Comparison of ENCODE assay signal across 8 cellular contexts in the genomic region with DNA sequence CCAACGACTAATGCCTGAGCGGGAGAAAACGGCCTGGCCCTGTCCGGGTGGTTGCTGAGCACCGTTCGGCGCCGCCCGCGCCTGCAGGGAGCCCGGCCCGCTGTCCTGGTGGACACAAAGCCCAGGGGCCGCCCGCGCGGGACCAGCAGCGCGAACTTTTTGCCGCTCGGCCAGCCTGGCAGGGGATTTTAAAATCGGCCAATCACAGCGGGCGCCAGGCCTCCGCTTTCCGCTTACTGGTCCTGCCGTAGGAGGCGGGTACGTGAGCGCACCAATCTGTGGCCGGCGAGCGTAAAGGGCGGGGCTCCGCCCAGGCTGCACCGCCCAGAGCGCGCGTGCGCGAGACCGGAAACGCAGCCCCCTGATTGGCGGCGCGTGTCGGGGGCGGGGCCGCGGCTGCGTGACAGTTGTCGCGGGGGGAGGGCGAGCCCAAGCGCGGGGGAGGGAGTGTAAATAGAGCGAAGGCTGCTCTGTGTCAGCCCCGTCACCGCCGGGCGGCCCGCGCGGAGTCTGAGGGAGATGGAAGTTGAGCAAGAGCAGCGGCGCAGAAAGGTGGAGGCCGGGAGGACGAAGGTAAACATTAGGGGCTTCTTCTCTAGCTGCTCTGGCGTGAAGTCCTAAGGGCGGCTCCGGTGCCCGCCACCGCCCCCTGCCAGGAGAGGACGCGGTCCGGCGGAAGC. TPM values are rescaled to one million over a fixed set of nuclear protein-coding genes. Genes with fewer than 3 reads are reported as not detected.
DNase-seq lines count a peak whose midpoint lies in the region; ATAC-seq and TF ChIP-seq lines count a peak whose summit lies in the region.

A gene (minus strand): TSS at position 161 of the 680 bp plus-strand sequence. CDS start 1,132 bp downstream, outside the sequence.
A gene with protein sequence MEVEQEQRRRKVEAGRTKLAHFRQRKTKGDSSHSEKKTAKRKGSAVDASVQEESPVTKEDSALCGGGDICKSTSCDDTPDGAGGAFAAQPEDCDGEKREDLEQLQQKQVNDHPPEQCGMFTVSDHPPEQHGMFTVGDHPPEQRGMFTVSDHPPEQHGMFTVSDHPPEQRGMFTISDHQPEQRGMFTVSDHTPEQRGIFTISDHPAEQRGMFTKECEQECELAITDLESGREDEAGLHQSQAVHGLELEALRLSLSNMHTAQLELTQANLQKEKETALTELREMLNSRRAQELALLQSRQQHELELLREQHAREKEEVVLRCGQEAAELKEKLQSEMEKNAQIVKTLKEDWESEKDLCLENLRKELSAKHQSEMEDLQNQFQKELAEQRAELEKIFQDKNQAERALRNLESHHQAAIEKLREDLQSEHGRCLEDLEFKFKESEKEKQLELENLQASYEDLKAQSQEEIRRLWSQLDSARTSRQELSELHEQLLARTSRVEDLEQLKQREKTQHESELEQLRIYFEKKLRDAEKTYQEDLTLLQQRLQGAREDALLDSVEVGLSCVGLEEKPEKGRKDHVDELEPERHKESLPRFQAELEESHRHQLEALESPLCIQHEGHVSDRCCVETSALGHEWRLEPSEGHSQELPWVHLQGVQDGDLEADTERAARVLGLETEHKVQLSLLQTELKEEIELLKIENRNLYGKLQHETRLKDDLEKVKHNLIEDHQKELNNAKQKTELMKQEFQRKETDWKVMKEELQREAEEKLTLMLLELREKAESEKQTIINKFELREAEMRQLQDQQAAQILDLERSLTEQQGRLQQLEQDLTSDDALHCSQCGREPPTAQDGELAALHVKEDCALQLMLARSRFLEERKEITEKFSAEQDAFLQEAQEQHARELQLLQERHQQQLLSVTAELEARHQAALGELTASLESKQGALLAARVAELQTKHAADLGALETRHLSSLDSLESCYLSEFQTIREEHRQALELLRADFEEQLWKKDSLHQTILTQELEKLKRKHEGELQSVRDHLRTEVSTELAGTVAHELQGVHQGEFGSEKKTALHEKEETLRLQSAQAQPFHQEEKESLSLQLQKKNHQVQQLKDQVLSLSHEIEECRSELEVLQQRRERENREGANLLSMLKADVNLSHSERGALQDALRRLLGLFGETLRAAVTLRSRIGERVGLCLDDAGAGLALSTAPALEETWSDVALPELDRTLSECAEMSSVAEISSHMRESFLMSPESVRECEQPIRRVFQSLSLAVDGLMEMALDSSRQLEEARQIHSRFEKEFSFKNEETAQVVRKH (N-terminal part only) (plus strand): TSS at position 447 of the 680 bp plus-strand sequence. CDS start 73 bp downstream, at position 520.

- H3K9me3 ChIP-seq in A673 (ENCODE audit: low read depth, low read length, poor library complexity, severe bottlenecking) (no peaks in the 10 kb centered on the region), iPS-15b (ENCODE audit: control insufficient read depth, insufficient read depth, low read length) (no peaks in the 10 kb centered on the region)

- peak within 1 kb of the TSS; percentile 89 for H3K4me3 ChIP-seq in A673 (ENCODE audit: low read depth, low read length, poor library complexity, severe bottlenecking)
- H3K4me3 ChIP-seq in brain microvascular endothelial cell (ENCODE audit: low read depth, low read length) = peak within 1 kb of the TSS; percentile 84
- peak within 1 kb of the TSS; percentile 93 for H3K4me3 ChIP-seq in iPS-15b (ENCODE audit: low read depth, low read length)
- peak within 1 kb of the TSS; percentile 96 for H3K4me3 ChIP-seq in skeletal muscle cell (ENCODE audit: low read depth, low read length)

- H3K36me3 ChIP-seq in A673 (ENCODE audit: insufficient read depth, low read length, poor library complexity, severe bottlenecking) (peaks cover 26% of the 10 kb centered on the region), brain microvascular endothelial cell (replicated peaks) (no peaks in the 10 kb centered on the region), iPS-15b (ENCODE audit: control insufficient read depth, insufficient read depth, low read length) (peaks cover 11% of the 10 kb centered on the region)

- H3K9ac ChIP-seq in iPS-15b (ENCODE audit: low read depth, low read length) = peak within 1 kb of the TSS; percentile 94

- peak; percentile 82 for ATAC-seq in GM18868 (IDR thresholded peaks at IDR 0.05; ENCODE audit: unreplicated experiment)
- peak; percentile 78 for ATAC-seq in HG03103 (IDR thresholded peaks at IDR 0.05; ENCODE audit: low read depth, unreplicated experiment)

- peak within 1 kb of the TSS; percentile 100 for H3K27ac ChIP-seq in A673 (ENCODE audit: low read depth, low read length, poor library complexity, severe bottlenecking)
- H3K27ac ChIP-seq in brain microvascular endothelial cell = peak within 1 kb of the TSS; percentile 94

- POLR2A ChIA-PET in A673 (lab: Charles Lee; ENCODE audit: low non-redundant PET) = interaction anchor here (0.6 kb wide), 1 partner anchor 61 kb away, joined by 5 read pairs; no protein-coding TSS in a partner anchor

- BruUV-seq in A673 (replicated peaks; lab: Mats Ljungman, UMichigan) = no TSS peak

- H3K4me1 ChIP-seq in A673 (ENCODE audit: insufficient read depth, low read length, poor library complexity, severe bottlenecking) (peaks cover 27% of the 10 kb centered on the region), iPS-15b (ENCODE audit: control insufficient read depth, insufficient read depth, low read length) (peaks cover 2% of the 10 kb centered on the region)

- intact Hi-C loops in A673 (cut with micrococcal nuclease; ENCODE audit: unreplicated experiment) = loop anchor here (5.0 kb wide), 1 partner anchor 97 kb away; a partner anchor contains a TSS

- CTCF ChIA-PET in A673 (lab: Charles Lee) = interaction anchor here (0.5 kb wide), 1 partner anchor 350 kb away, joined by 8 read pairs; no protein-coding TSS in a partner anchor

- in situ Hi-C loops in brain microvascular endothelial cell (cut with HindIII; ENCODE audit: low pct_ligation_motif_present, low sequenced_read_pairs) = no loop called here

- TF ChIP-seq CTCF in A673 (conservative IDR thresholded peaks at IDR 0.05; ENCODE audit: low read depth, low read length) (no peak), brain microvascular endothelial cell (IDR thresholded peaks at IDR 0.05; ENCODE audit: low read depth, low read length, missing control alignments) (no peak)

- DNase-seq in A673 (ENCODE audit: low spot score) = peak; percentile 98
- DNase-seq in NCI-H2171 (lab: John Stamatoyannopoulos, UW) = peak; percentile 96
- peak; percentile 98 for DNase-seq in UCSD-AML1 (lab: John Stamatoyannopoulos, UW; ENCODE audit: unreplicated experiment)
- peak; percentile 97 for DNase-seq in brain microvascular endothelial cell
- peak; percentile 93 for DNase-seq in skeletal muscle cell (ENCODE audit: low read depth)

- H3K27me3 ChIP-seq in A673 (replicated peaks; ENCODE audit: insufficient read depth, low read depth, low read length, poor library complexity) (no peaks in the 10 kb centered on the region), brain microvascular endothelial cell (replicated peaks) (no peaks in the 10 kb centered on the region), iPS-15b (ENCODE audit: control insufficient read depth, insufficient read depth, low read length) (no peaks in the 10 kb centered on the region)

RNA-seq across cellular contexts. Expression of the first gene that starts in this region (rescaled TPM):
- 41.2 and 51.0 TPM in 2 replicates for total RNA-seq in A673 (2021)

RNA-seq across cellular contexts. Expression of the second gene that starts in this region (rescaled TPM):
- 66.4 and 73.7 TPM in 2 replicates for total RNA-seq in A673 (2021)

Comparison
In these comparisons a context has a peak if more than half of its experiments do, and no peak if none do; other contexts are left out.
1. Peak in every context shown above with its lines: DNase-seq, ATAC-seq, H3K4me3 ChIP-seq and H3K27ac ChIP-seq.